ENCODE assay signal across 8 cellular contexts in genomic region chr12:106247731-106248176, GRCh38. TPM values are rescaled to one million over a fixed set of nuclear protein-coding genes. Genes with fewer than 3 reads are reported as not detected.
DNase-seq lines count a peak whose midpoint lies in the region; ATAC-seq and TF ChIP-seq lines count a peak whose summit lies in the region.

TSS of gene CKAP4 (minus strand) at chr12:106248020. CDS start at chr12:106247851, 169 bp downstream.

- peak; percentile 40 to 74 (median 62) for DNase-seq in CD8-positive, alpha-beta memory T cell
- DNase-seq in HL-60 (ENCODE audit: low read depth in 1 of 2, low spot score in 1 of 2), result no peak
- DNase-seq in SK-MEL-5 (ENCODE audit: low read depth, low spot score), result peak; percentile 73
- peak; percentile 93 for DNase-seq in adipocyte (ENCODE audit: low read depth)
- peak; percentile 92 to 93 for DNase-seq in cardiac muscle cell (ENCODE audit: low read depth in 1 of 2, low spot score in 1 of 2)
- peak; percentile 80 to 88 (median 85) for DNase-seq in ovary
- DNase-seq in SKM-1 treated with dmso at 0.1 percent for 144 hours (lab: John Stamatoyannopoulos, UW; ENCODE audit: unreplicated experiment), result no peak

- H3K27me3 Mint-ChIP-seq in CD8-positive, alpha-beta memory T cell, result peaks cover 0 to 4% of the 10 kb centered on the region in 2 donors

- no peaks in the 10 kb centered on the region for H3K36me3 ChIP-seq in CD8-positive, alpha-beta memory T cell (ENCODE audit: insufficient read depth, low read length)
- H3K36me3 ChIP-seq in adipocyte (ENCODE audit: control insufficient read depth, insufficient read depth, low read length, severe bottlenecking) (peaks cover 15% of the 10 kb centered on the region), cardiac muscle cell (peaks cover 3% of the 10 kb centered on the region), ovary (no peaks in the 10 kb centered on the region)

- POLR2A ChIA-PET in CD8-positive, alpha-beta memory T cell (lab: Charles Lee), result interaction anchor here (0.9 to 2.1 kb wide), 3 partner anchors 21 to 56 kb away, joined by 3 to 9 read pairs (median 3); no protein-coding TSS in a partner anchor

- intact Hi-C loops in ovary (cut with DNase I), result loop anchor here in 3 of 4 donors (5.0 to 10.0 kb wide), 4 partner anchors 55 to 110 kb away; partner anchors contain the start of genes POLR3B (in 1 of the 3) and TCP11L2 (in 1 of the 3)

- H3K9me3 Mint-ChIP-seq in CD8-positive, alpha-beta memory T cell, result no peaks in the 10 kb centered on the region

- in situ Hi-C loops in SK-MEL-5 (cut with HindIII; ENCODE audit: low pct_unique_long_range_greater_than_20kb, low sequenced_read_pairs), result no loop called here

- H3K4me3 ChIP-seq in CD8-positive, alpha-beta memory T cell (ENCODE audit: low read length), result peak within 1 kb of the TSS; percentile 58
- H3K4me3 ChIP-seq in HL-60 (replicated peaks; ENCODE audit: insufficient read depth, low read length), result peak within 1 kb of the TSS; percentile 40
- H3K4me3 ChIP-seq in adipocyte (ENCODE audit: low read length), result peak within 1 kb of the TSS; percentile 93
- peak within 1 kb of the TSS; percentile 49 for H3K4me3 ChIP-seq in cardiac muscle cell
- H3K4me3 ChIP-seq in ovary, result peak within 1 kb of the TSS; percentile 73

- peak within 1 kb of the TSS; percentile 64 for H3K27ac ChIP-seq in CD8-positive, alpha-beta memory T cell (ENCODE audit: low read depth, low read length)
- peak within 1 kb of the TSS; percentile 61 for H3K27ac ChIP-seq in HL-60 (replicated peaks)
- H3K27ac ChIP-seq in cardiac muscle cell, result peak within 1 kb of the TSS; percentile 93
- H3K27ac ChIP-seq in ovary, result peak within 1 kb of the TSS; percentile 99 to 100

- peak; percentile 42 for ATAC-seq in GM19438 (IDR thresholded peaks at IDR 0.05; ENCODE audit: low read depth, unreplicated experiment)

- H3K36me3 Mint-ChIP-seq in CD8-positive, alpha-beta memory T cell, result peaks cover 0 to 5% (median 0%) of the 10 kb centered on the region in 3 donors

- H3K9ac ChIP-seq in adipocyte (ENCODE audit: low read length), result peak within 1 kb of the TSS; percentile 98

- TF ChIP-seq EP300 in ovary (IDR thresholded peaks at IDR 0.05), result no peak

- peak; percentile 59 for TF ChIP-seq POLR2A in ovary (IDR thresholded peaks at IDR 0.05)

- peak within 1 kb of the TSS; percentile 47 to 100 (median 90) for H3K27ac Mint-ChIP-seq in CD8-positive, alpha-beta memory T cell

- peaks cover 16 to 39% (median 18%) of the 10 kb centered on the region in 3 donors for H3K4me1 Mint-ChIP-seq in CD8-positive, alpha-beta memory T cell

- H3K4me1 ChIP-seq in CD8-positive, alpha-beta memory T cell (ENCODE audit: insufficient read depth, low read length), result peaks cover 20% of the 10 kb centered on the region
- peaks cover 49% of the 10 kb centered on the region for H3K4me1 ChIP-seq in adipocyte (ENCODE audit: control insufficient read depth, insufficient read depth, low read length)
- peaks cover 16% of the 10 kb centered on the region for H3K4me1 ChIP-seq in cardiac muscle cell (ENCODE audit: low read depth)
- peaks cover 16% of the 10 kb centered on the region for H3K4me1 ChIP-seq in ovary (ENCODE audit: insufficient read depth)

- no peaks in the 10 kb centered on the region for H3K27me3 ChIP-seq in CD8-positive, alpha-beta memory T cell (ENCODE audit: insufficient read depth, low read length, poor library complexity, severe bottlenecking)
- H3K27me3 ChIP-seq in HL-60 (ENCODE audit: insufficient read depth, poor library complexity, severe bottlenecking) (peaks cover 30% of the 10 kb centered on the region), adipocyte (replicated peaks; ENCODE audit: control insufficient read depth, insufficient read depth, low read length) (no peaks in the 10 kb centered on the region), cardiac muscle cell (no peaks in the 10 kb centered on the region), ovary (no peaks in the 10 kb centered on the region)

- H3K4me3 Mint-ChIP-seq in CD8-positive, alpha-beta memory T cell, result peak within 1 kb of the TSS; percentile 83 to 99 (median 87)

- H3K9me3 ChIP-seq in CD8-positive, alpha-beta memory T cell (ENCODE audit: low read length), result no peaks in the 10 kb centered on the region
- H3K9me3 ChIP-seq in adipocyte (ENCODE audit: control insufficient read depth, low read length) (no peaks in the 10 kb centered on the region), cardiac muscle cell (ENCODE audit: low read depth) (no peaks in the 10 kb centered on the region), ovary (no peaks in the 10 kb centered on the region)

- WGBS in ovary, 3 donors, result 0 to 1% (median 0%) methylated on average over 15 to 69 of the region's 75 CpGs

- CTCF ChIA-PET in CD8-positive, alpha-beta memory T cell (lab: Charles Lee), result no interaction called here

- TF ChIP-seq CTCF in HL-60 (IDR thresholded peaks at IDR 0.05; ENCODE audit: insufficient read depth, low read length), result no peak
- TF ChIP-seq CTCF in cardiac muscle cell (IDR thresholded peaks at IDR 0.05; ENCODE audit: low read depth, low read length), result no peak
- TF ChIP-seq CTCF in ovary (IDR thresholded peaks at IDR 0.05), result no peak

RNA-seq across cellular contexts. Expression of gene CKAP4, which starts in this region (rescaled TPM):
- 10 to 100 TPM; 10.1 to 11.3 TPM for total RNA-seq in CD8-positive, alpha-beta memory T cell
- polyA plus RNA-seq in CD8-positive, alpha-beta memory T cell, result 7.6 TPM
- total RNA-seq in SK-MEL-5 (2014; rRNA removed; shearing (Covaris generic)), result 54.9 and 55.8 TPM in 2 replicates
- polyA plus RNA-seq in SK-MEL-5 (2015; cell fraction: cytosol; rRNA removed), result 164 and 205 TPM in 2 replicates
- polyA plus RNA-seq in SK-MEL-5 (2015; cell fraction: nucleus; rRNA removed), result 18.1 and 23.8 TPM in 2 replicates
- total RNA-seq in cardiac muscle cell (119 and 139 TPM in 2 replicates), ovary (10 to 100 TPM; 32.0 to 59.4 (median 55.4) TPM)
- polyA plus RNA-seq in cardiac muscle cell (151 and 173 TPM in 2 replicates), ovary (10 to 100 TPM; 26.4 to 87.4 TPM)

Comparison
In these comparisons a context has a peak if more than half of its experiments do, and no peak if none do; other contexts are left out.
1. DNase-seq: peak in CD8-positive, alpha-beta memory T cell (5 of 5), SK-MEL-5 (single experiment), adipocyte (single experiment), cardiac muscle cell (2 of 2) and ovary (5 of 5); none in HL-60 (0 of 2) and SKM-1 treated with dmso at 0.1 percent for 144 hours (single experiment).
2. H3K4me3 ChIP-seq: peak in every context shown above with its lines; median percentile 93 in adipocyte; 73 in ovary; 58 in CD8-positive, alpha-beta memory T cell; 49 in cardiac muscle cell; 40 in HL-60.
3. Peak in every context shown above with its lines, with median percentiles within 50 percentile points of each other: H3K27ac ChIP-seq.